ENCODE assay signal across 1 cellular context in the genomic region with DNA sequence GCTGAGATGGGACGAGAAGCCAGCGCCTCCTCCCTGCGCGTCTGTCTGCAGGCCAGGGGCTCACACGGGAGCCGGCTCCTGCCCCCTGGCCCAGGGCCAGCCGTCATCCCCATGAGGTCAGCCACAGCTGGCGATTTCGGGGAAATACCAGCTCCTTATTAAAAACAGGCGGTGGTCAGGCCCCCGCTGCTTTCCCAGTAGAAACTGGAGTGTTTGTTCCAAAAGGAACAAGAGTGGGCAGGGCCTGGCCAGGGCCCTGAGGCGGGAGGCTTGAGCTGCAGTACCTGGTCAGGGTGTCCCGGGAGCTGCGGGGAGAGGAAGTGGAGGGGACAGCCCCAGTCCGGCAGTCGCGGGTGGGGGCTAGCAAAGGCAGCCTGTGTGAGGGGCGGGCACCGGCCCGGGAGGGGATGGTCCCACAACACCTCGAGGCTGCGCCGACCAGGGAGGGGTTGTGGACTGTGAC.
TF ChIP-seq lines count a peak whose summit lies in the region.

No MANE protein-coding gene starts in this region.

TF ChIP-seq in HEK293, 187 proteins besides CTCF, POLR2A, EP300 and RAD21 (continued from another document):
- no peak for TF ChIP-seq KLF10 (tag by site-specific recombination; IDR thresholded peaks at IDR 0.05)
- TF ChIP-seq ZNF155 (tag by site-specific recombination; IDR thresholded peaks at IDR 0.05), result no peak
- no peak for TF ChIP-seq ZNF747 (tag by site-specific recombination; IDR thresholded peaks at IDR 0.05)
- TF ChIP-seq ZBTB8A (tag by site-specific recombination; IDR thresholded peaks at IDR 0.05), result 0 out of 2 replicates have a peak, but pooled peaks have one; percentile 9
- no peak for TF ChIP-seq ZNF416 (tag by site-specific recombination; IDR thresholded peaks at IDR 0.05)
- TF ChIP-seq ZFP69B (tag by site-specific recombination; IDR thresholded peaks at IDR 0.05), result no peak
- no peak for TF ChIP-seq ZNF211 (tag by site-specific recombination; IDR thresholded peaks at IDR 0.05; ENCODE audit: low read depth)
- TF ChIP-seq, protein P1, sequence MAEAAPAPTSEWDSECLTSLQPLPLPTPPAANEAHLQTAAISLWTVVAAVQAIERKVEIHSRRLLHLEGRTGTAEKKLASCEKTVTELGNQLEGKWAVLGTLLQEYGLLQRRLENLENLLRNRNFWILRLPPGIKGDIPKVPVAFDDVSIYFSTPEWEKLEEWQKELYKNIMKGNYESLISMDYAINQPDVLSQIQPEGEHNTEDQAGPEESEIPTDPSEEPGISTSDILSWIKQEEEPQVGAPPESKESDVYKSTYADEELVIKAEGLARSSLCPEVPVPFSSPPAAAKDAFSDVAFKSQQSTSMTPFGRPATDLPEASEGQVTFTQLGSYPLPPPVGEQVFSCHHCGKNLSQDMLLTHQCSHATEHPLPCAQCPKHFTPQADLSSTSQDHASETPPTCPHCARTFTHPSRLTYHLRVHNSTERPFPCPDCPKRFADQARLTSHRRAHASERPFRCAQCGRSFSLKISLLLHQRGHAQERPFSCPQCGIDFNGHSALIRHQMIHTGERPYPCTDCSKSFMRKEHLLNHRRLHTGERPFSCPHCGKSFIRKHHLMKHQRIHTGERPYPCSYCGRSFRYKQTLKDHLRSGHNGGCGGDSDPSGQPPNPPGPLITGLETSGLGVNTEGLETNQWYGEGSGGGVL (tag by site-specific recombination; IDR thresholded peaks at IDR 0.05), result peak; percentile 89
- no peak for TF ChIP-seq ZFP3 (tag by site-specific recombination; IDR thresholded peaks at IDR 0.05; ENCODE audit: low read depth)
- no peak for TF ChIP-seq ZFHX2 (tag by site-specific recombination; conservative IDR thresholded peaks at IDR 0.05)
- TF ChIP-seq, protein P2, sequence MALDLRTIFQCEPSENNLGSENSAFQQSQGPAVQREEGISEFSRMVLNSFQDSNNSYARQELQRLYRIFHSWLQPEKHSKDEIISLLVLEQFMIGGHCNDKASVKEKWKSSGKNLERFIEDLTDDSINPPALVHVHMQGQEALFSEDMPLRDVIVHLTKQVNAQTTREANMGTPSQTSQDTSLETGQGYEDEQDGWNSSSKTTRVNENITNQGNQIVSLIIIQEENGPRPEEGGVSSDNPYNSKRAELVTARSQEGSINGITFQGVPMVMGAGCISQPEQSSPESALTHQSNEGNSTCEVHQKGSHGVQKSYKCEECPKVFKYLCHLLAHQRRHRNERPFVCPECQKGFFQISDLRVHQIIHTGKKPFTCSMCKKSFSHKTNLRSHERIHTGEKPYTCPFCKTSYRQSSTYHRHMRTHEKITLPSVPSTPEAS (tag by site-specific recombination; IDR thresholded peaks at IDR 0.05), result no peak
- no peak for TF ChIP-seq KLF8 (tag by site-specific recombination; IDR thresholded peaks at IDR 0.05)
- no peak for TF ChIP-seq ZNF16 (tag by site-specific recombination; IDR thresholded peaks at IDR 0.05; ENCODE audit: low read depth)
- TF ChIP-seq ZNF335 (tag by site-specific recombination; conservative IDR thresholded peaks at IDR 0.05), result peak; percentile 91
- TF ChIP-seq ZNF654 (tag by site-specific recombination; IDR thresholded peaks at IDR 0.05; ENCODE audit: low read depth), result no peak
- no peak for TF ChIP-seq ZNF560 (tag by site-specific recombination; IDR thresholded peaks at IDR 0.05; ENCODE audit: borderline replicate concordance)
- TF ChIP-seq, protein P3, sequence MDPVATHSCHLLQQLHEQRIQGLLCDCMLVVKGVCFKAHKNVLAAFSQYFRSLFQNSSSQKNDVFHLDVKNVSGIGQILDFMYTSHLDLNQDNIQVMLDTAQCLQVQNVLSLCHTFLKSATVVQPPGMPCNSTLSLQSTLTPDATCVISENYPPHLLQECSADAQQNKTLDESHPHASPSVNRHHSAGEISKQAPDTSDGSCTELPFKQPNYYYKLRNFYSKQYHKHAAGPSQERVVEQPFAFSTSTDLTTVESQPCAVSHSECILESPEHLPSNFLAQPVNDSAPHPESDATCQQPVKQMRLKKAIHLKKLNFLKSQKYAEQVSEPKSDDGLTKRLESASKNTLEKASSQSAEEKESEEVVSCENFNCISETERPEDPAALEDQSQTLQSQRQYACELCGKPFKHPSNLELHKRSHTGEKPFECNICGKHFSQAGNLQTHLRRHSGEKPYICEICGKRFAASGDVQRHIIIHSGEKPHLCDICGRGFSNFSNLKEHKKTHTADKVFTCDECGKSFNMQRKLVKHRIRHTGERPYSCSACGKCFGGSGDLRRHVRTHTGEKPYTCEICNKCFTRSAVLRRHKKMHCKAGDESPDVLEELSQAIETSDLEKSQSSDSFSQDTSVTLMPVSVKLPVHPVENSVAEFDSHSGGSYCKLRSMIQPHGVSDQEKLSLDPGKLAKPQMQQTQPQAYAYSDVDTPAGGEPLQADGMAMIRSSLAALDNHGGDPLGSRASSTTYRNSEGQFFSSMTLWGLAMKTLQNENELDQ (tag by site-specific recombination; IDR thresholded peaks at IDR 0.05; ENCODE audit: low read depth), result no peak
- TF ChIP-seq, protein P4, sequence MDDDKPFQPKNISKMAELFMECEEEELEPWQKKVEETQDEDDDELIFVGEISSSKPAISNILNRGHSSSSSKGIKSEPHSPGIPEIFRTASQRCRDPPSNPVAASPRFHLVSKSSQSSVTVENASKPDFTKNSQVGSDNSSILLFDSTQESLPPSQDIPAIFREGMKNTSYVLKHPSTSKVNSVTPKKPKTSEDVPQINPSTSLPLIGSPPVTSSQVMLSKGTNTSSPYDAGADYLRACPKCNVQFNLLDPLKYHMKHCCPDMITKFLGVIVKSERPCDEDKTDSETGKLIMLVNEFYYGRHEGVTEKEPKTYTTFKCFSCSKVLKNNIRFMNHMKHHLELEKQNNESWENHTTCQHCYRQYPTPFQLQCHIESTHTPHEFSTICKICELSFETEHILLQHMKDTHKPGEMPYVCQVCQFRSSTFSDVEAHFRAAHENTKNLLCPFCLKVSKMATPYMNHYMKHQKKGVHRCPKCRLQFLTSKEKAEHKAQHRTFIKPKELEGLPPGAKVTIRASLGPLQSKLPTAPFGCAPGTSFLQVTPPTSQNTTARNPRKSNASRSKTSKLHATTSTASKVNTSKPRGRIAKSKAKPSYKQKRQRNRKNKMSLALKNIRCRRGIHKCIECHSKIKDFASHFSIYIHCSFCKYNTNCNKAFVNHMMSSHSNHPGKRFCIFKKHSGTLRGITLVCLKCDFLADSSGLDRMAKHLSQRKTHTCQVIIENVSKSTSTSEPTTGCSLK (tag by site-specific recombination; IDR thresholded peaks at IDR 0.05), result no peak
- TF ChIP-seq ZNF350 (tag by site-specific recombination; IDR thresholded peaks at IDR 0.05), result no peak
- TF ChIP-seq ZNF707 (tag by site-specific recombination; IDR thresholded peaks at IDR 0.05), result no peak
- peak; percentile 37; the same call in 1 of the 2 replicates for TF ChIP-seq ZNF341 (tag by site-specific recombination; IDR thresholded peaks at IDR 0.05; ENCODE audit: low read depth)
- no peak for TF ChIP-seq ZNF391 (tag by site-specific recombination; IDR thresholded peaks at IDR 0.05; ENCODE audit: borderline replicate concordance, low read depth)
- no peak for TF ChIP-seq ZBTB20 (tag by site-specific recombination; IDR thresholded peaks at IDR 0.05)
- TF ChIP-seq ZSCAN30 (tag by site-specific recombination; IDR thresholded peaks at IDR 0.05), result no peak
- TF ChIP-seq, protein P5, sequence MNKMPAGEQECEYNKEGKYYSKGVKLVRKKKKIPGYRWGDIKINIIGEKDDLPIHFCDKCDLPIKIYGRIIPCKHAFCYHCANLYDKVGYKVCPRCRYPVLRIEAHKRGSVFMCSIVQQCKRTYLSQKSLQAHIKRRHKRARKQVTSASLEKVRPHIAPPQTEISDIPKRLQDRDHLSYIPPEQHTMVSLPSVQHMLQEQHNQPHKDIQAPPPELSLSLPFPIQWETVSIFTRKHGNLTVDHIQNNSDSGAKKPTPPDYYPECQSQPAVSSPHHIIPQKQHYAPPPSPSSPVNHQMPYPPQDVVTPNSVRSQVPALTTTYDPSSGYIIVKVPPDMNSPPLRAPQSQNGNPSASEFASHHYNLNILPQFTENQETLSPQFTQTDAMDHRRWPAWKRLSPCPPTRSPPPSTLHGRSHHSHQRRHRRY (tag by site-specific recombination; IDR thresholded peaks at IDR 0.05), result no peak
- no peak for TF ChIP-seq ZNF2 (tag by site-specific recombination; IDR thresholded peaks at IDR 0.05)
- TF ChIP-seq ZNF548 (tag by site-specific recombination; IDR thresholded peaks at IDR 0.05), result no peak
- no peak for TF ChIP-seq ZNF624 (tag by site-specific recombination; IDR thresholded peaks at IDR 0.05)
- no peak for TF ChIP-seq ZNF239 (tag by site-specific recombination; IDR thresholded peaks at IDR 0.05)
- TF ChIP-seq ZNF366 (tag by site-specific recombination; conservative IDR thresholded peaks at IDR 0.05), result no peak
- peak; percentile 69 for TF ChIP-seq ZIC2 (tag by site-specific recombination; IDR thresholded peaks at IDR 0.05)
- no peak for TF ChIP-seq BCL11A (tag by site-specific recombination; IDR thresholded peaks at IDR 0.05; ENCODE audit: low read depth)
